ENCODE assay signal across 1 cellular context in genomic region chr7:75815381-75816046, GRCh38.
TF ChIP-seq lines count a peak whose summit lies in the region.

No MANE protein-coding gene starts in this region.

TF ChIP-seq in HEK293, 187 proteins besides CTCF, POLR2A, EP300 and RAD21 (continued from another document):
- TF ChIP-seq ZBTB10 (tag by site-specific recombination; IDR thresholded peaks at IDR 0.05) (no peak), ZNF704 (tag by site-specific recombination; IDR thresholded peaks at IDR 0.05) (no peak), ZNF16 (tag by site-specific recombination; IDR thresholded peaks at IDR 0.05; ENCODE audit: low read depth) (no peak)
